8 cellular contexts compared by ENCODE assay signal in genomic region chr14:54627718-54628345, GRCh38.
DNase-seq lines count a peak whose midpoint lies in the region; ATAC-seq and TF ChIP-seq lines count a peak whose summit lies in the region.

No MANE protein-coding gene starts in this region.

- H2AFZ ChIP-seq in hepatocyte = peak overlapping the region; percentile 20
- H2AFZ ChIP-seq in smooth muscle cell (ENCODE audit: low read depth) = no peak overlapping the region

- H3K4me1 Mint-ChIP-seq in IgD-negative memory B cell = peaks cover 35 to 50% (median 41%) of the 10 kb centered on the region in 3 donors

- H3K4me3 Mint-ChIP-seq in IgD-negative memory B cell = peak overlapping the region; percentile 62 to 89 (median 83)

- peak overlapping the region; percentile 86 for H3K9ac ChIP-seq in smooth muscle cell (ENCODE audit: low read depth)

- H3K4me3 ChIP-seq in hepatocyte (no peak overlapping the region), smooth muscle cell (peak overlapping the region; percentile 11)

- ATAC-seq in GM21390 (IDR thresholded peaks at IDR 0.05; ENCODE audit: unreplicated experiment) = peak; percentile 79

- no peaks in the 10 kb centered on the region for H3K9me2 ChIP-seq in hepatocyte (replicated peaks; ENCODE audit: insufficient read depth)

- H3K9me3 Mint-ChIP-seq in IgD-negative memory B cell = no peaks in the 10 kb centered on the region

- 59% methylated on average over 11 of the region's 11 CpGs for WGBS in hepatocyte (ENCODE audit: low lambda C conversion rate, missing lambda C conversion rate)
- 55% methylated on average over 11 of the region's 11 CpGs for WGBS in smooth muscle cell (ENCODE audit: low lambda C conversion rate)

- H3K27me3 Mint-ChIP-seq in IgD-negative memory B cell = no peaks in the 10 kb centered on the region

- no peaks in the 10 kb centered on the region for H3K27me3 ChIP-seq in hepatocyte
- no peaks in the 10 kb centered on the region for H3K27me3 ChIP-seq in smooth muscle cell (ENCODE audit: low read depth)

- peak; percentile 41 for DNase-seq in CD1c-positive myeloid dendritic cell (ENCODE audit: extremely low spot score)
- peak; percentile 57 for DNase-seq in amniotic epithelial cell (ENCODE audit: low read depth)
- DNase-seq in hepatocyte (ENCODE audit: low spot score) = peak; percentile 61
- no peak for DNase-seq in smooth muscle cell (lab: John Stamatoyannopoulos, UW; ENCODE audit: unreplicated experiment)
- no peak for DNase-seq in NCI-H446 (lab: John Stamatoyannopoulos, UW)
- no peak for DNase-seq in NCI-H748 treated with DMSO at 0.1 percent for 48 hours (lab: John Stamatoyannopoulos, UW)

- peaks cover 32% of the 10 kb centered on the region for H3F3A ChIP-seq in smooth muscle cell (ENCODE audit: low read depth)

- H4K20me1 ChIP-seq in hepatocyte (ENCODE audit: insufficient read depth, poor library complexity, severe bottlenecking) (no peaks in the 10 kb centered on the region), smooth muscle cell (ENCODE audit: low read depth) (peaks cover 5% of the 10 kb centered on the region)

- H3K79me2 ChIP-seq in hepatocyte (peaks cover 61% of the 10 kb centered on the region), smooth muscle cell (ENCODE audit: low read depth) (peaks cover 90% of the 10 kb centered on the region)

- TF ChIP-seq CTCF in hepatocyte (IDR thresholded peaks at IDR 0.05; ENCODE audit: poor library complexity) = no peak
- no peak for TF ChIP-seq CTCF in smooth muscle cell (IDR thresholded peaks at IDR 0.05; ENCODE audit: borderline replicate concordance, insufficient read depth, poor library complexity, severe bottlenecking)

- peak overlapping the region; percentile 65 for H3K4me2 ChIP-seq in hepatocyte
- peak overlapping the region; percentile 74 for H3K4me2 ChIP-seq in smooth muscle cell

- H3K36me3 ChIP-seq in hepatocyte (replicated peaks; ENCODE audit: insufficient read depth, low read depth) = no peaks in the 10 kb centered on the region
- no peaks in the 10 kb centered on the region for H3K36me3 ChIP-seq in smooth muscle cell (ENCODE audit: low read depth)

- H3K4me1 ChIP-seq in hepatocyte (ENCODE audit: insufficient read depth) = peaks cover 34% of the 10 kb centered on the region
- peaks cover 35% of the 10 kb centered on the region for H3K4me1 ChIP-seq in smooth muscle cell (ENCODE audit: low read depth)

- peak overlapping the region; percentile 83 for H3K27ac ChIP-seq in hepatocyte
- peak overlapping the region; percentile 94 for H3K27ac ChIP-seq in smooth muscle cell (ENCODE audit: low read depth)

- H3K36me3 Mint-ChIP-seq in IgD-negative memory B cell = no peaks in the 10 kb centered on the region

- H3K27ac Mint-ChIP-seq in IgD-negative memory B cell = peak overlapping the region; percentile 82 to 96 (median 93)

- H3K9me3 ChIP-seq in hepatocyte (ENCODE audit: low read depth) = no peaks in the 10 kb centered on the region
- no peaks in the 10 kb centered on the region for H3K9me3 ChIP-seq in smooth muscle cell (replicated peaks; ENCODE audit: low read depth)

Comparison
In these comparisons a context has a peak if more than half of its experiments do, and no peak if none do; other contexts are left out.
1. DNase-seq: peak in CD1c-positive myeloid dendritic cell (single experiment), amniotic epithelial cell (single experiment) and hepatocyte (single experiment); none in smooth muscle cell (single experiment), NCI-H446 (0 of 2) and NCI-H748 treated with DMSO at 0.1 percent for 48 hours (single experiment).